ENCODE assay signal across 20 cellular contexts in the genomic region with DNA sequence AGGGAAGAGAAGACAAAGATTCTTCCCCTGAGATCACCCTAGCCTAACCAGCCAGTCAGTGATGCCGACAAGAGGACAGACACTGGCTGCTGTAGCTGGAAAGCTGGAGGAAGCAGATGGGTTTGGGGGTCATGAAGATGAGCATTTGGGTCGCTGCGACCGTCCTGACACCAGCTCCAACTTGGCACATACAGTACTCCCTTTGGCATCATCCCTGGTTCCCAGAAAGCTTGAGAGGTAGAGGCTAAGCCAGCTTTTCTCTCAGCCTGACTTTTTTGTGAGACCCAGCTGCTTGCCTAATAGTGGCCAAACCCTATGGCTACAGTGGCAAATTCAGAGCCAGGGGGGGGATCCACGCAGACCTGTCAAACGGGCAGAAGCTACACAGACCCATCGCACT.
"Had no signal": no experiment of that assay in that cellular context is flagged by ENCODE, and none has a peak within 500 bp of the region (broad histone marks: within the 10 kb centered on the region; RNA-seq: fewer than 3 reads in every experiment).

No MANE protein-coding gene starts in this region.

- DNase-seq: activated CD4-positive, alpha-beta memory T cell treated with anti-CD3 and anti-CD28 coated beads for 36 hours; activated CD4-positive, alpha-beta T cell treated with anti-CD3 and anti-CD28 coated beads for 36 hours; activated CD4-positive, alpha-beta T cell treated with anti-CD3 and anti-CD28 coated beads, Interleukin-2, amount 10 ng/mL, durations not matched to agents 24 days and 14 days; activated CD4-positive, CD25-positive, alpha-beta regulatory T cell; activated CD4-positive, CD25-positive, alpha-beta regulatory T cell treated with anti-CD3 and anti-CD28 coated beads, Interleukin-2, amount 50 U/mL, for 72 hours; activated CD8-positive, alpha-beta memory T cell treated with anti-CD3 and anti-CD28 coated beads, Interleukin-2, amount 10 ng/mL, durations not matched to agents 7 days and 5 days; activated CD8-positive, alpha-beta memory T cell treated with anti-CD3 and anti-CD28 coated beads, Interleukin-2, amount 50 U/mL, for 4 hours; activated CD8-positive, alpha-beta T cell treated with anti-CD3 and anti-CD28 coated beads, Interleukin-2, amount 10 ng/mL, durations not matched to agents 7 days and 5 days; activated gamma-delta T cell; activated naive CD4-positive, alpha-beta T cell; activated naive CD4-positive, alpha-beta T cell treated with anti-CD3 and anti-CD28 coated beads, Interleukin-2, amount 10 ng/mL, durations not matched to agents 7 days and 5 days; activated naive CD8-positive, alpha-beta T cell treated with anti-CD3 and anti-CD28 coated beads, Interleukin-2, amount 10 ng/mL, durations not matched to agents 7 days and 5 days; activated T-cell treated with anti-CD3 and anti-CD28 coated beads, Interleukin-2, amount 50 U/mL, for 1 hour; activated T-cell treated with anti-CD3 and anti-CD28 coated beads, Interleukin-2, amount 50 U/mL, for 72 hours; central memory CD4-positive, alpha-beta T cell; colonic mucosa; effector CD8-positive, alpha-beta T cell; esophagus squamous epithelium; foreskin melanocyte; heart right ventricle had no signal
